In the genomic region with DNA sequence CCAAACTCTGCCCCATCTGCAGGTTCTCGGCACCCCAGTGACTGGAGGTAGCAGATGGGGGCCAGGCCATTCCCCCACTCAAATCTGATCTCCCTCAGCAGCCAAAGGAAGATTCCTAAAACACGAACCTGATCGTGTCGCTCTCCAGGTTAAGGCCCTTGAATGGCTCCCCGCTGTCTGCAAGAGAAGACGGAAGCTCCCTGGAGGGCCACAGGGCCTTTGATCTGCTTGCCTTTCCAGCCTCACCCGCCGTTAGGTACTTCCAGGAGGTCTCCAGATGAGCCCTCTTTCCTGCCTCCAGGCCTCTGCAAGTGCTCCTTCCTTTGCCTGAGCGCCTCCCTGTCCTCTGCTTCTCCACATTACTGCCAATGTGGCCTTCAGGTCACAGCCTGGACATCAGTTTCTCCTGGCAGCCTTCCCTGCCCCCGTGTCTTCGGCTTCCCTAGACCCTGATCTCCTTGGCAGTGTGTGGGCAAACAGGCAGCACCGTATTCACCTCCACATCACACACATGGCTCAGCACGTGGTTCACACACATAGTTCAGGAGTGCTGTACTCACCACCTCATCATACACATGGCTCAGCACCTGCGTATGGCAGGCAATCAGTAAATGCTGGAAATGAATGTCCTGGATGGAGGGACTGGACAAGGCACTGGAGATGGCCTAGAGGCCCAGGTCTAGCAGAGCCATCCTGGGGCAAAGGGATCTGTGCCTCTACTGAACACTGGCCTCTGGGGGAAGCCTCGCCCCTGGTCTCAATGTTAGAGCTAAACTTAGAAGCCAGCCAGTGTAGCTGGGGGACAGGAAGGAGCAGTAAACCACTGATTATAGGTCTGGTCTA, we compare ENCODE assay signal across 1 cellular context.
TF ChIP-seq lines count a peak whose summit lies in the region.

No MANE protein-coding gene starts in this region.

TF ChIP-seq in H1, 55 proteins besides CTCF, POLR2A, EP300 and RAD21:
- TF ChIP-seq FOSL1 (IDR thresholded peaks at IDR 0.05; ENCODE audit: insufficient read depth, low read depth, low read length): no peak
